15 cellular contexts compared by ENCODE assay signal in the genomic region with DNA sequence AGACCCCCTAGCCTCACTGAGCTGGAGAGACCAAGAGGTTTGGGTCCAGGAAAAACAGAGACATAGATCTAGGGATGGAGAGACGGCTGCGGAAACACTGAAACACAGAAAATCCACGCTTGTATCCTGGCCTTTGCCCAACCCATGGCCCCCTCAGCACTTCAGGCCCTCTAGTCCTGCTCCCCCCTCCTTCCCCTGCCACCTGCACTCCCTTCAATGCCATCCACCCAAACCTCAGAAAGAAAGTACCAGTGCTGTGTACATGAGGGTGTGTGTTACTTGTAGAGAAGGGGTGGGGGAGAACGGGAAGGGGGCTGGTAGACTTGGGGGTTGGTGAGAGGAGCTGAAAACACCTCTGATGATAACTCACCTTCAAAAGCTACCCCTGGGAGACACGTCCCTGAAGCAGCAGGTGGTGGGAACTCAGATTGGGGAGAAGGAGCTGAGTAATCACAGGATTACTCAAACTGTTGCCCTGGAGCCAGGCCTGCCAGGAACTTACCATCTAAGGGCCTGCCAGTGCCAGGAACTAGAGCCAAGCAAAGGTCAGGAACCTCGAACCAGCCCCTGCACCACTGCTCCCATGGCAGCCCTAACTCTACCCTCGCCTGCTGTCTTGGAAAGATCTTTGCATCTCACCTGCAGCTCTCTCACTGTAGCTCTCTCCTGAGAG. TPM values are rescaled to one million over a fixed set of nuclear protein-coding genes. Genes with fewer than 3 reads are reported as not detected.
DNase-seq lines count a peak whose midpoint lies in the region; ATAC-seq and TF ChIP-seq lines count a peak whose summit lies in the region.
"Had no signal": no experiment of that assay in that cellular context is flagged by ENCODE, and none has a peak within 500 bp of the region (broad histone marks: within the 10 kb centered on the region; RNA-seq: fewer than 3 reads in every experiment).

No MANE protein-coding gene starts in this region.

- H3K27me3 Mint-ChIP-seq in activated CD4-positive, alpha-beta T cell treated with anti-CD3 and anti-CD28 coated beads, Interleukin-2, amount 10 ng/mL, durations not matched to agents 24 days and 14 days = no peaks in the 10 kb centered on the region
- H3K27me3 Mint-ChIP-seq in activated T-helper 2 cell treated with anti-CD3 and anti-CD28 coated beads, Interferon-gamma antibody, Interleukin-2, Interleukin-4, amounts not matched to agents 10 μg/mL and 5 μg/mL and 100 μg/mL, durations not matched to agents 14 hours and 24 hours and 36 hours (ENCODE audit: low read depth) = no peaks in the 10 kb centered on the region

- H3K79me2 ChIP-seq in osteoblast (ENCODE audit: insufficient read depth, low read length) = no peaks in the 10 kb centered on the region

- no peak for ATAC-seq in HG02623 (IDR thresholded peaks at IDR 0.05; ENCODE audit: unreplicated experiment)

- H3K36me3 ChIP-seq in osteoblast (ENCODE audit: insufficient read depth, low read length) (no peaks in the 10 kb centered on the region), uterus (no peaks in the 10 kb centered on the region)

- peaks cover 3% of the 10 kb centered on the region for H3K4me1 ChIP-seq in osteoblast (ENCODE audit: insufficient read depth, low read length)
- no peaks in the 10 kb centered on the region for H3K4me1 ChIP-seq in uterus

- no peaks in the 10 kb centered on the region for H3K36me3 Mint-ChIP-seq in activated CD4-positive, alpha-beta T cell treated with anti-CD3 and anti-CD28 coated beads, Interleukin-2, amount 10 ng/mL, durations not matched to agents 24 days and 14 days (ENCODE audit: low read depth)
- H3K36me3 Mint-ChIP-seq in activated T-helper 2 cell treated with anti-CD3 and anti-CD28 coated beads, Interferon-gamma antibody, Interleukin-2, Interleukin-4, amounts not matched to agents 10 μg/mL and 5 μg/mL and 100 μg/mL, durations not matched to agents 14 hours and 24 hours and 36 hours (ENCODE audit: low read depth) = no peaks in the 10 kb centered on the region
- H3K36me3 Mint-ChIP-seq: memory B cell had no signal

- H3K27ac ChIP-seq in osteoblast (ENCODE audit: low read depth, low read length) (no peak overlapping the region), uterus (no peak overlapping the region)
- H3K27ac ChIP-seq: dorsolateral prefrontal cortex, suprapubic skin had no signal

- no peaks in the 10 kb centered on the region for H4K20me1 ChIP-seq in osteoblast (ENCODE audit: insufficient read depth, low read length)

- TF ChIP-seq CTCF in osteoblast (IDR thresholded peaks at IDR 0.05; ENCODE audit: extremely low read depth, low read depth, low read length) (no peak), uterus (IDR thresholded peaks at IDR 0.05) (no peak)

- TF ChIP-seq POLR2A in uterus (IDR thresholded peaks at IDR 0.05) = no peak

- peak overlapping the region; percentile 2 for H3K4me3 Mint-ChIP-seq in activated CD4-positive, alpha-beta T cell treated with anti-CD3 and anti-CD28 coated beads, Interleukin-2, amount 10 ng/mL, durations not matched to agents 24 days and 14 days
- H3K4me3 Mint-ChIP-seq in activated T-helper 2 cell treated with anti-CD3 and anti-CD28 coated beads, Interferon-gamma antibody, Interleukin-2, Interleukin-4, amounts not matched to agents 10 μg/mL and 5 μg/mL and 100 μg/mL, durations not matched to agents 14 hours and 24 hours and 36 hours (ENCODE audit: low read depth) = no peak overlapping the region
- H3K4me3 Mint-ChIP-seq: memory B cell had no signal

- intact Hi-C loops in activated CD4-positive, alpha-beta T cell treated with anti-CD3 and anti-CD28 coated beads, Interleukin-2, amount 10 ng/mL, durations not matched to agents 24 days and 14 days (cut with micrococcal nuclease) = no loop called here
- intact Hi-C loops in activated T-helper 2 cell treated with anti-CD3 and anti-CD28 coated beads, Interferon-gamma antibody, Interleukin-2, Interleukin-4, amounts not matched to agents 10 μg/mL and 5 μg/mL and 100 μg/mL, durations not matched to agents 14 hours and 24 hours and 36 hours (cut with micrococcal nuclease) = loop anchor here (2.0 kb wide), 1 partner anchor 17 kb away; no protein-coding TSS in a partner anchor
- intact Hi-C loops in uterus (cut with DNase I; ENCODE audit: low total_unique reads) = no loop called here

- H3K27ac Mint-ChIP-seq in activated CD4-positive, alpha-beta T cell treated with anti-CD3 and anti-CD28 coated beads, Interleukin-2, amount 10 ng/mL, durations not matched to agents 24 days and 14 days = no peak overlapping the region
- H3K27ac Mint-ChIP-seq in activated T-helper 2 cell treated with anti-CD3 and anti-CD28 coated beads, Interferon-gamma antibody, Interleukin-2, Interleukin-4, amounts not matched to agents 10 μg/mL and 5 μg/mL and 100 μg/mL, durations not matched to agents 14 hours and 24 hours and 36 hours = peak overlapping the region; percentile 35
- H3K27ac Mint-ChIP-seq: memory B cell had no signal

- no peak overlapping the region for H3K4me2 ChIP-seq in osteoblast (ENCODE audit: insufficient read depth, low read length)
- H3K4me2 ChIP-seq: smooth muscle cell had no signal

- H3K4me1 Mint-ChIP-seq in activated CD4-positive, alpha-beta T cell treated with anti-CD3 and anti-CD28 coated beads, Interleukin-2, amount 10 ng/mL, durations not matched to agents 24 days and 14 days = peaks cover 57% of the 10 kb centered on the region
- H3K4me1 Mint-ChIP-seq in activated T-helper 2 cell treated with anti-CD3 and anti-CD28 coated beads, Interferon-gamma antibody, Interleukin-2, Interleukin-4, amounts not matched to agents 10 μg/mL and 5 μg/mL and 100 μg/mL, durations not matched to agents 14 hours and 24 hours and 36 hours (ENCODE audit: low read depth) = peaks cover 46% of the 10 kb centered on the region

- DNase-seq in activated CD4-positive, alpha-beta T cell treated with anti-CD3 and anti-CD28 coated beads, Interleukin-2, amount 10 ng/mL, durations not matched to agents 24 days and 14 days = no peak
- no peak for DNase-seq in activated CD4-positive, alpha-beta T cell treated with anti-CD3 and anti-CD28 coated beads for 1 hour
- DNase-seq in Jurkat, Clone E6-1 (ENCODE audit: low read depth, low spot score) = peak; percentile 80
- no peak for DNase-seq in activated T-helper 2 cell treated with anti-CD3 and anti-CD28 coated beads, Interferon-gamma antibody, Interleukin-2, Interleukin-4, amounts not matched to agents 10 μg/mL and 5 μg/mL and 100 μg/mL, durations not matched to agents 14 hours and 24 hours and 36 hours (ENCODE audit: low spot score)
- DNase-seq in osteoblast (ENCODE audit: insufficient read length, low spot score, missing footprints) = peak; percentile 91
- DNase-seq in uterus = no peak
- DNase-seq in KG1 (lab: John Stamatoyannopoulos, UW) = no peak
- DNase-seq: GOT3, nucleus accumbens had no signal

- no peak overlapping the region for H2AFZ ChIP-seq in osteoblast (ENCODE audit: low read length)

- H3K27me3 ChIP-seq in osteoblast (ENCODE audit: insufficient read depth, low read length) (peaks cover 19% of the 10 kb centered on the region), uterus (no peaks in the 10 kb centered on the region)
- H3K27me3 ChIP-seq: dorsolateral prefrontal cortex, suprapubic skin had no signal

- H3K4me3 ChIP-seq in Jurkat, Clone E6-1 (ENCODE audit: low read length) = peak overlapping the region; percentile 25; the same call in 1 of the 2 replicates
- H3K4me3 ChIP-seq in osteoblast (ENCODE audit: insufficient read depth, low read length) = no peak overlapping the region
- no peak overlapping the region for H3K4me3 ChIP-seq in uterus
- H3K4me3 ChIP-seq: dorsolateral prefrontal cortex, smooth muscle cell, suprapubic skin had no signal

- no peaks in the 10 kb centered on the region for H3K9me3 Mint-ChIP-seq in activated CD4-positive, alpha-beta T cell treated with anti-CD3 and anti-CD28 coated beads, Interleukin-2, amount 10 ng/mL, durations not matched to agents 24 days and 14 days
- H3K9me3 Mint-ChIP-seq in activated T-helper 2 cell treated with anti-CD3 and anti-CD28 coated beads, Interferon-gamma antibody, Interleukin-2, Interleukin-4, amounts not matched to agents 10 μg/mL and 5 μg/mL and 100 μg/mL, durations not matched to agents 14 hours and 24 hours and 36 hours = no peaks in the 10 kb centered on the region
- H3K9me3 Mint-ChIP-seq: memory B cell had no signal

- H3K9me3 ChIP-seq in osteoblast (ENCODE audit: low read depth, low read length) (no peaks in the 10 kb centered on the region), uterus (no peaks in the 10 kb centered on the region)
- H3K9me3 ChIP-seq: suprapubic skin had no signal

RNA-seq across cellular contexts. Expression of a gene that starts 11.5 kb away (rescaled TPM):
- total RNA-seq in activated CD4-positive, alpha-beta T cell treated with anti-CD3 and anti-CD28 coated beads, Interleukin-2, amount 10 ng/mL, durations not matched to agents 24 days and 14 days = 1.0 and 1.3 TPM in 2 replicates
- 3.1 TPM for polyA plus RNA-seq in Jurkat, Clone E6-1 (2012; ENCODE audit: insufficient read depth, insufficient read length)
- 0.94 and 0.99 TPM in 2 replicates for total RNA-seq in activated T-helper 2 cell treated with anti-CD3 and anti-CD28 coated beads, Interferon-gamma antibody, Interleukin-2, Interleukin-4, amounts not matched to agents 10 μg/mL and 5 μg/mL and 100 μg/mL, durations not matched to agents 14 hours and 24 hours and 36 hours
- total RNA-seq in osteoblast (not detected in 2 replicates), uterus (1 to 10 TPM in 2 of 4 donors, under 1 TPM in 2; 0.51 to 4.8 (median 2.1) TPM)
- total RNA-seq: astrocyte, smooth muscle cell had no signal
- polyA plus RNA-seq: smooth muscle cell had no signal

RNA-seq across cellular contexts. Expression of a gene that starts 14.9 kb away (rescaled TPM):
- total RNA-seq in activated CD4-positive, alpha-beta T cell treated with anti-CD3 and anti-CD28 coated beads, Interleukin-2, amount 10 ng/mL, durations not matched to agents 24 days and 14 days = not detected in 2 replicates
- not detected for polyA plus RNA-seq in Jurkat, Clone E6-1 (2012; ENCODE audit: insufficient read depth, insufficient read length)
- total RNA-seq in activated T-helper 2 cell treated with anti-CD3 and anti-CD28 coated beads, Interferon-gamma antibody, Interleukin-2, Interleukin-4, amounts not matched to agents 10 μg/mL and 5 μg/mL and 100 μg/mL, durations not matched to agents 14 hours and 24 hours and 36 hours = not detected in 2 replicates
- not detected in 2 replicates for total RNA-seq in osteoblast
- under 1 TPM in 1 of 4 donors, not detected in 3; 0.14 TPM for total RNA-seq in uterus
- total RNA-seq: astrocyte, smooth muscle cell had no signal
- polyA plus RNA-seq: smooth muscle cell had no signal

RNA-seq across cellular contexts. Expression of a gene that starts 19.5 kb away (rescaled TPM):
- 0.86 and 1.5 TPM in 2 replicates for total RNA-seq in activated CD4-positive, alpha-beta T cell treated with anti-CD3 and anti-CD28 coated beads, Interleukin-2, amount 10 ng/mL, durations not matched to agents 24 days and 14 days
- polyA plus RNA-seq in Jurkat, Clone E6-1 (2012; ENCODE audit: insufficient read depth, insufficient read length) = not detected
- total RNA-seq in activated T-helper 2 cell treated with anti-CD3 and anti-CD28 coated beads, Interferon-gamma antibody, Interleukin-2, Interleukin-4, amounts not matched to agents 10 μg/mL and 5 μg/mL and 100 μg/mL, durations not matched to agents 14 hours and 24 hours and 36 hours = 1.3 and 1.6 TPM in 2 replicates
- not detected in 2 replicates for total RNA-seq in osteoblast
- total RNA-seq in uterus = not detected
- total RNA-seq: smooth muscle cell had no signal
- polyA plus RNA-seq: smooth muscle cell had no signal

RNA-seq across cellular contexts. Expression of a gene that starts 29.8 kb away (rescaled TPM):
- 12.7 and 13.3 TPM in 2 replicates for total RNA-seq in activated CD4-positive, alpha-beta T cell treated with anti-CD3 and anti-CD28 coated beads, Interleukin-2, amount 10 ng/mL, durations not matched to agents 24 days and 14 days
- 21.4 TPM for polyA plus RNA-seq in Jurkat, Clone E6-1 (2012; ENCODE audit: insufficient read depth, insufficient read length)
- total RNA-seq in activated T-helper 2 cell treated with anti-CD3 and anti-CD28 coated beads, Interferon-gamma antibody, Interleukin-2, Interleukin-4, amounts not matched to agents 10 μg/mL and 5 μg/mL and 100 μg/mL, durations not matched to agents 14 hours and 24 hours and 36 hours = 18.2 and 18.4 TPM in 2 replicates
- total RNA-seq in osteoblast = 1.1 and 1.2 TPM in 2 replicates
- total RNA-seq in uterus = 1 to 10 TPM in 2 of 4 donors, under 1 TPM in 2; 0.26 to 6.8 (median 1.8) TPM

RNA-seq across cellular contexts. Expression of a gene that starts 33.4 kb away (rescaled TPM):
- not detected in 2 replicates for total RNA-seq in activated CD4-positive, alpha-beta T cell treated with anti-CD3 and anti-CD28 coated beads, Interleukin-2, amount 10 ng/mL, durations not matched to agents 24 days and 14 days
- not detected for polyA plus RNA-seq in Jurkat, Clone E6-1 (2012; ENCODE audit: insufficient read depth, insufficient read length)
- not detected in 2 replicates for total RNA-seq in activated T-helper 2 cell treated with anti-CD3 and anti-CD28 coated beads, Interferon-gamma antibody, Interleukin-2, Interleukin-4, amounts not matched to agents 10 μg/mL and 5 μg/mL and 100 μg/mL, durations not matched to agents 14 hours and 24 hours and 36 hours
- total RNA-seq in osteoblast (not detected in 2 replicates), uterus (not detected)
- total RNA-seq: astrocyte had no signal

Comparison
In these comparisons a context has a peak if more than half of its experiments do, and no peak if none do; other contexts are left out.
1. DNase-seq: peak in Jurkat, Clone E6-1 (single experiment) and osteoblast (single experiment); none in activated CD4-positive, alpha-beta T cell treated with anti-CD3 and anti-CD28 coated beads, Interleukin-2, amount 10 ng/mL, durations not matched to agents 24 days and 14 days (single experiment), activated CD4-positive, alpha-beta T cell treated with anti-CD3 and anti-CD28 coated beads for 1 hour (single experiment), activated T-helper 2 cell treated with anti-CD3 and anti-CD28 coated beads, Interferon-gamma antibody, Interleukin-2, Interleukin-4, amounts not matched to agents 10 μg/mL and 5 μg/mL and 100 μg/mL, durations not matched to agents 14 hours and 24 hours and 36 hours (single experiment), uterus (0 of 2) and KG1 (single experiment).